Comparison of ENCODE assay signal across 24 cellular contexts in genomic region chr20:11376998-11377397, GRCh38.
A peak's percentile ranks its signal among the peaks of the same experiment; 100 is the strongest.
DNase-seq lines count a peak whose midpoint lies in the region; ATAC-seq and TF ChIP-seq lines count a peak whose summit lies in the region.
"Had no signal": no experiment of that assay in that cellular context is flagged by ENCODE, and none has a peak within 500 bp of the region (broad histone marks: within the 10 kb centered on the region; RNA-seq: fewer than 3 reads in every experiment).

No MANE protein-coding gene starts in this region.

- H3K4me3 Mint-ChIP-seq in activated naive CD8-positive, alpha-beta T cell treated with anti-CD3 and anti-CD28 coated beads for 36 hours = no peak overlapping the region
- H3K4me3 Mint-ChIP-seq: activated CD8-positive, alpha-beta T cell treated with anti-CD3 and anti-CD28 coated beads, Interleukin-2, amount 10 ng/mL, durations not matched to agents 7 days and 5 days; activated T-cell treated with anti-CD3 and anti-CD28 coated beads, Interleukin-2, amount 50 U/mL, for 24 hours; brain; naive thymus-derived CD4-positive, alpha-beta T cell had no signal

- H3K36me3 ChIP-seq in fibroblast of lung (ENCODE audit: control insufficient read depth, insufficient read depth, low read length) = no peaks in the 10 kb centered on the region
- H3K36me3 ChIP-seq in Karpas-422 (ENCODE audit: insufficient read depth, low read length) = no peaks in the 10 kb centered on the region; the same call in 1 of the 2 replicates
- H3K36me3 ChIP-seq: heart right ventricle, ovary, transverse colon had no signal

- H3K4me2 ChIP-seq in fibroblast of lung (ENCODE audit: extremely low read depth, insufficient read depth, low read length) (no peak overlapping the region), Karpas-422 (ENCODE audit: low read depth, low read length, poor library complexity, severe bottlenecking) (no peak overlapping the region)

- no peak overlapping the region for H3K9ac ChIP-seq in fibroblast of lung (ENCODE audit: insufficient read depth, low read length)
- no peak overlapping the region for H3K9ac ChIP-seq in Karpas-422 (ENCODE audit: low read length)

- H3K9me2 ChIP-seq in Karpas-422 (replicated peaks; ENCODE audit: insufficient read depth, low read length) = no peaks in the 10 kb centered on the region; the same call in 1 of the 2 replicates

- H3K27ac ChIP-seq in fibroblast of lung (ENCODE audit: insufficient read depth, low read length) (no peak overlapping the region), Karpas-422 (ENCODE audit: low read length) (no peak overlapping the region)
- H3K27ac ChIP-seq: heart right ventricle, ovary, transverse colon had no signal

- H3K27me3 Mint-ChIP-seq in activated naive CD8-positive, alpha-beta T cell treated with anti-CD3 and anti-CD28 coated beads for 36 hours = no peaks in the 10 kb centered on the region
- H3K27me3 Mint-ChIP-seq: activated T-cell treated with anti-CD3 and anti-CD28 coated beads, Interleukin-2, amount 50 U/mL, for 24 hours had no signal

- H3K36me3 Mint-ChIP-seq in activated naive CD8-positive, alpha-beta T cell treated with anti-CD3 and anti-CD28 coated beads for 36 hours = no peaks in the 10 kb centered on the region
- H3K36me3 Mint-ChIP-seq: brain; naive thymus-derived CD4-positive, alpha-beta T cell had no signal

- H3K4me1 ChIP-seq in fibroblast of lung (ENCODE audit: control insufficient read depth, extremely low read depth, insufficient read depth, low read length) (no peaks in the 10 kb centered on the region), Karpas-422 (ENCODE audit: low read length) (no peaks in the 10 kb centered on the region)
- H3K4me1 ChIP-seq: heart right ventricle had no signal

- peak; percentile 90 for DNase-seq in HT1080 (ENCODE audit: low read depth)
- peak; percentile 13 for DNase-seq in amniotic epithelial cell (ENCODE audit: low read depth)
- peak; percentile 19 to 99 for DNase-seq in fibroblast of lung (ENCODE audit: low read depth in 2 of 2)
- peak; percentile 69 for DNase-seq in renal cortical epithelial cell (ENCODE audit: low read depth)
- DNase-seq in C1 segment of cervical spinal cord (lab: John Stamatoyannopoulos, UW) = no peak
- DNase-seq in Karpas-422 = no peak
- DNase-seq in activated naive CD8-positive, alpha-beta T cell treated with anti-CD3 and anti-CD28 coated beads for 36 hours = no peak
- DNase-seq: activated CD8-positive, alpha-beta T cell treated with anti-CD3 and anti-CD28 coated beads, Interleukin-2, amount 10 ng/mL, durations not matched to agents 7 days and 5 days; activated naive CD4-positive, alpha-beta T cell treated with anti-CD3 and anti-CD28 coated beads, Interleukin-2, amount 50 U/mL, for 16 hours; activated T-cell treated with anti-CD3 and anti-CD28 coated beads, Interleukin-2, amount 50 U/mL, for 24 hours; COR-L47; dermis blood vessel endothelial cell; erythroblast; heart right ventricle; naive thymus-derived CD4-positive, alpha-beta T cell; NCI-H1436 treated with DMSO at 0.1 percent for 48 hours; NCI-H748 treated with DMSO at 0.1 percent for 48 hours; ovary; SIG-M5; stimulated activated naive CD4-positive, alpha-beta T cell; transverse colon had no signal

- no peak overlapping the region for H3K27ac Mint-ChIP-seq in activated naive CD8-positive, alpha-beta T cell treated with anti-CD3 and anti-CD28 coated beads for 36 hours
- H3K27ac Mint-ChIP-seq: activated CD8-positive, alpha-beta T cell treated with anti-CD3 and anti-CD28 coated beads, Interleukin-2, amount 10 ng/mL, durations not matched to agents 7 days and 5 days; activated T-cell treated with anti-CD3 and anti-CD28 coated beads, Interleukin-2, amount 50 U/mL, for 24 hours; brain; naive thymus-derived CD4-positive, alpha-beta T cell had no signal

- H3K79me2 ChIP-seq in fibroblast of lung (ENCODE audit: control insufficient read depth, insufficient read depth, low read length) (no peaks in the 10 kb centered on the region), Karpas-422 (ENCODE audit: low read length) (no peaks in the 10 kb centered on the region)

- no peak for ATAC-seq in activated CD4-positive, CD25-positive, alpha-beta regulatory T cell treated with anti-CD3 and anti-CD28 coated beads, Interleukin-2, amount 50 U/mL, for 24 hours
- ATAC-seq: activated CD8-positive, alpha-beta T cell treated with anti-CD3 and anti-CD28 coated beads, Interleukin-2, amount 10 ng/mL, durations not matched to agents 7 days and 5 days; heart right ventricle; naive thymus-derived CD4-positive, alpha-beta T cell; sciatic nerve had no signal

- H2AFZ ChIP-seq in fibroblast of lung (ENCODE audit: low read length) (no peak overlapping the region), Karpas-422 (ENCODE audit: low read length) (no peak overlapping the region)

- H3K9me3 ChIP-seq in fibroblast of lung (ENCODE audit: control insufficient read depth, insufficient read depth, low read depth, low read length) (no peaks in the 10 kb centered on the region), Karpas-422 (ENCODE audit: low read length) (no peaks in the 10 kb centered on the region)
- H3K9me3 ChIP-seq: ovary, transverse colon had no signal

- H3K27me3 ChIP-seq in fibroblast of lung (ENCODE audit: control insufficient read depth, insufficient read depth, low read length) (no peaks in the 10 kb centered on the region), Karpas-422 (ENCODE audit: low read length) (no peaks in the 10 kb centered on the region)
- H3K27me3 ChIP-seq: ovary, transverse colon had no signal

- H4K20me1 ChIP-seq in fibroblast of lung (ENCODE audit: control insufficient read depth, extremely low read depth, insufficient read depth, low read length) (no peaks in the 10 kb centered on the region), Karpas-422 (ENCODE audit: insufficient read depth, low read depth, low read length) (no peaks in the 10 kb centered on the region)

- H3K4me1 Mint-ChIP-seq in activated naive CD8-positive, alpha-beta T cell treated with anti-CD3 and anti-CD28 coated beads for 36 hours = no peaks in the 10 kb centered on the region
- H3K4me1 Mint-ChIP-seq: naive thymus-derived CD4-positive, alpha-beta T cell had no signal

- H3K4me3 ChIP-seq in fibroblast of lung (replicated peaks in 1 of 4; ENCODE audit: control extremely low read depth in 1 of 4, insufficient read depth in 1 of 4, low read depth in 3 of 4, low read length in 4 of 4) (no peak overlapping the region), Karpas-422 (ENCODE audit: low read length) (no peak overlapping the region)
- H3K4me3 ChIP-seq: heart right ventricle, ovary, transverse colon had no signal

- no peak for TF ChIP-seq CTCF in fibroblast of lung (conservative IDR thresholded peaks at IDR 0.05 in 1 of 2, IDR thresholded peaks at IDR 0.05 in 1 of 2; ENCODE audit: low read depth in 1 of 2, low read length in 2 of 2)

- peaks cover 6% of the 10 kb centered on the region for H3K9me3 Mint-ChIP-seq in activated naive CD8-positive, alpha-beta T cell treated with anti-CD3 and anti-CD28 coated beads for 36 hours

Comparison
In these comparisons a context has a peak if more than half of its experiments do, and no peak if none do; other contexts are left out.
1. DNase-seq: peak in HT1080 (single experiment), amniotic epithelial cell (single experiment), fibroblast of lung (2 of 2) and renal cortical epithelial cell (single experiment); none in C1 segment of cervical spinal cord (0 of 14), Karpas-422 (single experiment) and activated naive CD8-positive, alpha-beta T cell treated with anti-CD3 and anti-CD28 coated beads for 36 hours (single experiment).